ENCODE assay signal across 8 cellular contexts in the genomic region with DNA sequence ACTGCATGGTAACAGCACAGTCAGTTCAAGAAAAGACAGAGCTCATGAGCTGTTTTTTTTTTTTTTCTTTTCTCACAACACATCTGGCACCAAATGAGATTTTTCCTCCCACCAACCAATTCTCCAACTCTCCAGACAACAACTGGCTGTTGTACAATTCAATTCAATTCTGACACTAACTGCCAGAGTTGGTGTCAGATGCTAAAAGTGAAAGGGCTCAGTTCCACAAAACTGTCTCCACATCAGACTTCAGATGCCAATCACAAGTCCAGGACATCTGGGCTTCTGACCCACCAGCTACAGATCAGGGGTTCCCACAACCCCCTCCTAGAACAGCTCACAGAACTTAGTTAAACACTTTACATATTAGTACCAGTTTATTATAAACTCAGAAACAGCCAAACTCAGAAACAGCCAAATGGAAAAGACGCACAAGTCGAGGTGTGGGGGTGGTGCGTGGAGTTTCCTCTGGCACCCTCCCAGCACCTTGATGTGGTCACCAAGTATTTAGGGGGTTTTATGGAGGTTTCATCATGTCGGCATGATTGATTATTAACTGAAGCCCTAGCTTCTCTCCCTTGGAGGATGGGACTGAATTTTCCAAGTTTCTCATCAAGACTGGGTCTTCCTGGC. TPM values are rescaled to one million over a fixed set of nuclear protein-coding genes. Genes with fewer than 3 reads are reported as not detected.
DNase-seq lines count a peak whose midpoint lies in the region; ATAC-seq and TF ChIP-seq lines count a peak whose summit lies in the region.

No MANE protein-coding gene starts in this region.

- H3K27me3 Mint-ChIP-seq in type B pancreatic cell = peaks cover 3% of the 10 kb centered on the region

- no peak overlapping the region for H3K27ac Mint-ChIP-seq in type B pancreatic cell

- H3K9me3 Mint-ChIP-seq in type B pancreatic cell = no peaks in the 10 kb centered on the region

- DNase-seq in activated T-cell treated with anti-CD3 and anti-CD28 coated beads for 4 hours = peak; percentile 84
- peak; percentile 62 to 69 for DNase-seq in stimulated activated CD4-positive, alpha-beta T cell treated with anti-CD3 and anti-CD28 coated beads, Interleukin-2, amount 100 ng/mL, for 48 hours
- no peak for DNase-seq in type B pancreatic cell (ENCODE audit: extremely low spot score, unreplicated experiment)
- DNase-seq in DMS53 treated with DMSO at 0.1 percent for 48 hours (lab: John Stamatoyannopoulos, UW; ENCODE audit: unreplicated experiment) = no peak
- DNase-seq in NCI-H2107 treated with DMSO at 0.1 percent for 48 hours (lab: John Stamatoyannopoulos, UW; ENCODE audit: unreplicated experiment) = no peak
- no peak for DNase-seq in NCI-H2171 (lab: John Stamatoyannopoulos, UW)

- ATAC-seq in GM18870 (IDR thresholded peaks at IDR 0.05; ENCODE audit: unreplicated experiment) (peak; percentile 85), HG03103 (IDR thresholded peaks at IDR 0.05; ENCODE audit: low read depth, unreplicated experiment) (peak; percentile 91)

- H3K4me1 Mint-ChIP-seq in type B pancreatic cell (ENCODE audit: unreplicated experiment) = peaks cover 4% of the 10 kb centered on the region

- no peaks in the 10 kb centered on the region for H3K36me3 Mint-ChIP-seq in type B pancreatic cell

- H3K4me3 Mint-ChIP-seq in type B pancreatic cell = no peak overlapping the region

- TF ChIP-seq CTCF in type B pancreatic cell (conservative IDR thresholded peaks at IDR 0.05) = no peak

RNA-seq across cellular contexts. Expression of a gene that starts 39.2 kb away (rescaled TPM):
- 31.1 and 31.9 TPM in 2 replicates for total RNA-seq in type B pancreatic cell (ENCODE audit: low replicate concordance)

Comparison
In these comparisons a context has a peak if more than half of its experiments do, and no peak if none do; other contexts are left out.
1. DNase-seq: peak in activated T-cell treated with anti-CD3 and anti-CD28 coated beads for 4 hours (single experiment) and stimulated activated CD4-positive, alpha-beta T cell treated with anti-CD3 and anti-CD28 coated beads, Interleukin-2, amount 100 ng/mL, for 48 hours (2 of 2); none in type B pancreatic cell (single experiment), DMS53 treated with DMSO at 0.1 percent for 48 hours (single experiment), NCI-H2107 treated with DMSO at 0.1 percent for 48 hours (single experiment) and NCI-H2171 (single experiment).